Comparison of ENCODE assay signal across 8 cellular contexts in the genomic region with DNA sequence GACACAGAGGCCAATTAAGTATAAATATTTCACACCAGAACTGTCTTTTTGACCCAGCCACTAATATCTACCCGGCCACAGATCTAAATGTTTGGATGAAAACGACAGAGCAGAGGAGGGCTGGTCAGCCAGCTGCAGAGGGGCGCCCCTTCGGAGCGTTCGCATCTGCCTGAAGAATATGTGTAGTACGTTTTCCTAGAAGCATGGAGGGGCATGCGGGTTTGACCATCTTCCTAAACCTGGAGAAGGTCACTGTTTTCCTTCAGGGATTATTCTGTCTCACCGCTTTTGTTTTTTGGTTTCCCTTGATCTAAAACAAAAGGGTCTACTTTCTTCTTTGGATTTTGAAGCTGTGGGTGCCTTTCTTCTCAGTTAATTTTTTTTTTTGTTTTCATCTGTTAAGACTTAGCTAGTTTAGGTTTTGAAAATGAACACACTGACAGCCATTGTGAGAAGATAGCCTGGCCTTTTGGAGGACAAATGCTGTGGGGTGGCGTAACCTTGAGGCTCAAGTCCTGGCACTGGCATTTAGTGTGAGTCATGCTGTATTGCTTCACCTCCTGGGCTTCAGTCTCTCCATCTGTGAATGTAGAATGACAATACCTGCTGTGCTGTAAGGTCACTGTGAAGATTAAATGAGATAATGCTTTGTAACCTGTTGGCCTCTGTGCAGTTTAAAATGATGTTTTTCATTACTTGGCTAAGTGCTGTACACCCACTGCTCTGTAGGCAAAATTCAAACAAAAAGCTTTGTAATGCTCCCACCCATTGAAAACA.
DNase-seq lines count a peak whose midpoint lies in the region; ATAC-seq and TF ChIP-seq lines count a peak whose summit lies in the region.

No MANE protein-coding gene starts in this region.

- no peak for TF ChIP-seq POLR2A in thyroid gland (IDR thresholded peaks at IDR 0.05)
- no peak for TF ChIP-seq POLR2A in GM18505 (IDR thresholded peaks at IDR 0.05; ENCODE audit: borderline replicate concordance, extremely low read depth, insufficient read depth, insufficient read length)

- H3K27me3 ChIP-seq in HUES48 (ENCODE audit: control insufficient read depth, insufficient read depth, low read length) (no peaks in the 10 kb centered on the region), thyroid gland (no peaks in the 10 kb centered on the region)

- H3K36me3 ChIP-seq in HUES48 (ENCODE audit: control insufficient read depth, insufficient read depth, low read length) (no peaks in the 10 kb centered on the region), thyroid gland (no peaks in the 10 kb centered on the region)

- H3K27ac ChIP-seq in HUES48 (ENCODE audit: low read depth, low read length) (peak overlapping the region; percentile 52), thyroid gland (no peak overlapping the region)

- peaks cover 13% of the 10 kb centered on the region for H3K4me1 ChIP-seq in HUES48 (ENCODE audit: control insufficient read depth, insufficient read depth, low read length)
- H3K4me1 ChIP-seq in thyroid gland: peaks cover 4 to 11% of the 10 kb centered on the region in 2 donors

- intact Hi-C loops in thyroid gland (cut with DNase I): no loop called here

- H3K9me3 ChIP-seq in HUES48 (ENCODE audit: control insufficient read depth, insufficient read depth, low read length) (peaks cover 10% of the 10 kb centered on the region), thyroid gland (no peaks in the 10 kb centered on the region)

- H3K4me3 ChIP-seq in HUES48 (ENCODE audit: low read depth, low read length) (no peak overlapping the region), astrocyte of the spinal cord (ENCODE audit: low read depth, low read length) (no peak overlapping the region), thyroid gland (replicated peaks in 1 of 3) (no peak overlapping the region)

- ATAC-seq in GM18505 (IDR thresholded peaks at IDR 0.05; ENCODE audit: unreplicated experiment) (no peak), HG03457 (IDR thresholded peaks at IDR 0.05; ENCODE audit: unreplicated experiment) (no peak)

- WGBS in thyroid gland, 2 donors: 80 to 87% methylated on average over 10 of the region's 10 CpGs

- no peak for TF ChIP-seq CTCF in astrocyte of the spinal cord (IDR thresholded peaks at IDR 0.05; ENCODE audit: low read depth, low read length)
- no peak for TF ChIP-seq CTCF in thyroid gland (IDR thresholded peaks at IDR 0.05)

- H3K9ac ChIP-seq in HUES48 (ENCODE audit: low read depth, low read length): no peak overlapping the region

- in situ Hi-C loops in astrocyte of the spinal cord (cut with HindIII; ENCODE audit: low sequenced_read_pairs): no loop called here

- peak; percentile 58 for DNase-seq in astrocyte of the spinal cord (ENCODE audit: low read depth, low spot score)
- peak; percentile 68 for DNase-seq in iPS-NIHi7 (ENCODE audit: extremely low spot score)
- DNase-seq in thyroid gland: peak; percentile 44 to 45
- no peak for DNase-seq in stimulated activated CD4-positive, alpha-beta T cell treated with anti-CD3 and anti-CD28 coated beads, Interleukin-4, amount 100 ng/mL, for 24 hours
- no peak for DNase-seq in activated gamma-delta T cell treated with Interleukin-2 at 50 U/mL for 16 hours

Comparison
In these comparisons a context has a peak if more than half of its experiments do, and no peak if none do; other contexts are left out.
1. DNase-seq: peak in astrocyte of the spinal cord (single experiment), iPS-NIHi7 (single experiment) and thyroid gland (2 of 2); none in stimulated activated CD4-positive, alpha-beta T cell treated with anti-CD3 and anti-CD28 coated beads, Interleukin-4, amount 100 ng/mL, for 24 hours (single experiment) and activated gamma-delta T cell treated with Interleukin-2 at 50 U/mL for 16 hours (single experiment).